ENCODE assay signal across 8 cellular contexts in genomic region chr2:79935771-79936657, GRCh38.
DNase-seq lines count a peak whose midpoint lies in the region; ATAC-seq and TF ChIP-seq lines count a peak whose summit lies in the region.

No MANE protein-coding gene starts in this region.

- intact Hi-C loops in left ventricle myocardium inferior (cut with micrococcal nuclease) (no loop called here), gastrocnemius medialis (cut with DNase I; ENCODE audit: low total_unique reads) (no loop called here)

- H3K27ac Mint-ChIP-seq in activated CD8-positive, alpha-beta T cell treated with anti-CD3 and anti-CD28 coated beads, Interleukin-2, amount 10 ng/mL, durations not matched to agents 7 days and 5 days, result no peak overlapping the region
- H3K27ac Mint-ChIP-seq in immature natural killer cell, result no peak overlapping the region

- in situ Hi-C loops in gastrocnemius medialis (cut with MboI; ENCODE audit: low sequenced_read_pairs in 4 of 4), result no loop called here

- CTCF ChIA-PET in activated CD8-positive, alpha-beta T cell treated with anti-CD3 and anti-CD28 coated beads, Interleukin-2, amount 10 ng/mL, durations not matched to agents 7 days and 5 days (lab: Charles Lee), result no interaction called here

- DNase-seq in AG09309 (ENCODE audit: low read depth) (peak; percentile 25), NCI-H2227 (lab: John Stamatoyannopoulos, UW; ENCODE audit: unreplicated experiment) (peak; percentile 71), left ventricle myocardium inferior (peak; percentile 14), gastrocnemius medialis (peak in 1 of 2 donors; percentile 16), immature natural killer cell (no peak)
- peak; percentile 24 for DNase-seq in activated CD8-positive, alpha-beta T cell treated with anti-CD3 and anti-CD28 coated beads, Interleukin-2, amount 10 ng/mL, durations not matched to agents 7 days and 5 days

- ATAC-seq in HG02870 (IDR thresholded peaks at IDR 0.05; ENCODE audit: unreplicated experiment) (peak; percentile 64), gastrocnemius medialis (peak; percentile 89 to 96)
- ATAC-seq in activated CD8-positive, alpha-beta T cell treated with anti-CD3 and anti-CD28 coated beads, Interleukin-2, amount 10 ng/mL, durations not matched to agents 7 days and 5 days, result no peak

- H3K4me1 ChIP-seq in left ventricle myocardium inferior (peaks cover 13% of the 10 kb centered on the region), gastrocnemius medialis (peaks cover 0 to 12% of the 10 kb centered on the region in 2 donors)

- H3K4me3 ChIP-seq in AG09309 (ENCODE audit: control insufficient read depth, low read depth, low read length) (no peak overlapping the region), left ventricle myocardium inferior (peak overlapping the region; percentile 43), gastrocnemius medialis (peak overlapping the region in 2 of 4 donors; percentile 14 to 41)

- H3K36me3 ChIP-seq in left ventricle myocardium inferior (no peaks in the 10 kb centered on the region), gastrocnemius medialis (no peaks in the 10 kb centered on the region)

- H3K36me3 Mint-ChIP-seq in activated CD8-positive, alpha-beta T cell treated with anti-CD3 and anti-CD28 coated beads, Interleukin-2, amount 10 ng/mL, durations not matched to agents 7 days and 5 days (ENCODE audit: low read depth), result no peaks in the 10 kb centered on the region
- H3K36me3 Mint-ChIP-seq in immature natural killer cell, result no peaks in the 10 kb centered on the region

- POLR2A ChIA-PET in activated CD8-positive, alpha-beta T cell treated with anti-CD3 and anti-CD28 coated beads, Interleukin-2, amount 10 ng/mL, durations not matched to agents 7 days and 5 days (lab: Charles Lee), result no interaction called here

- TF ChIP-seq CTCF in AG09309 (IDR thresholded peaks at IDR 0.05; ENCODE audit: control insufficient read depth, insufficient read depth, low read depth, low read length, missing control alignments) (peak; percentile 74), GM12874 (IDR thresholded peaks at IDR 0.05; ENCODE audit: insufficient read depth, low read depth, low read length) (peak; percentile 69), left ventricle myocardium inferior (IDR thresholded peaks at IDR 0.05; ENCODE audit: borderline replicate concordance) (peak; percentile 63), gastrocnemius medialis (IDR thresholded peaks at IDR 0.05 in 4 of 5, conservative IDR thresholded peaks at IDR 0.05 in 1 of 5) (peak in 4 of 5 experiments; percentile 37 to 55 (median 50))

- H3K27me3 ChIP-seq in left ventricle myocardium inferior (ENCODE audit: low read depth) (peaks cover 10% of the 10 kb centered on the region), gastrocnemius medialis (no peaks in the 10 kb centered on the region)

- H3K9me3 ChIP-seq in left ventricle myocardium inferior (replicated peaks) (no peaks in the 10 kb centered on the region), gastrocnemius medialis (no peaks in the 10 kb centered on the region)

- H3K27ac ChIP-seq in left ventricle myocardium inferior (replicated peaks) (no peak overlapping the region), gastrocnemius medialis (peak overlapping the region in 1 of 4 donors; percentile 58)

- no peaks in the 10 kb centered on the region for H3K27me3 Mint-ChIP-seq in activated CD8-positive, alpha-beta T cell treated with anti-CD3 and anti-CD28 coated beads, Interleukin-2, amount 10 ng/mL, durations not matched to agents 7 days and 5 days (ENCODE audit: low read depth)
- H3K27me3 Mint-ChIP-seq in immature natural killer cell (ENCODE audit: low read depth in 3 of 3), result peaks cover 0 to 2% (median 2%) of the 10 kb centered on the region in 3 donors

- H3K9me3 Mint-ChIP-seq in activated CD8-positive, alpha-beta T cell treated with anti-CD3 and anti-CD28 coated beads, Interleukin-2, amount 10 ng/mL, durations not matched to agents 7 days and 5 days (ENCODE audit: insufficient read depth), result no peaks in the 10 kb centered on the region
- H3K9me3 Mint-ChIP-seq in immature natural killer cell, result peaks cover 0 to 12% (median 7%) of the 10 kb centered on the region in 6 donors

- peaks cover 5% of the 10 kb centered on the region for H3K4me1 Mint-ChIP-seq in activated CD8-positive, alpha-beta T cell treated with anti-CD3 and anti-CD28 coated beads, Interleukin-2, amount 10 ng/mL, durations not matched to agents 7 days and 5 days (ENCODE audit: low read depth)
- no peaks in the 10 kb centered on the region for H3K4me1 Mint-ChIP-seq in immature natural killer cell

- H3K4me3 Mint-ChIP-seq in activated CD8-positive, alpha-beta T cell treated with anti-CD3 and anti-CD28 coated beads, Interleukin-2, amount 10 ng/mL, durations not matched to agents 7 days and 5 days, result no peak overlapping the region
- no peak overlapping the region for H3K4me3 Mint-ChIP-seq in immature natural killer cell

- no peak for TF ChIP-seq POLR2A in gastrocnemius medialis (IDR thresholded peaks at IDR 0.05)

Comparison
In these comparisons a context has a peak if more than half of its experiments do, and no peak if none do; other contexts are left out.
1. DNase-seq: peak in AG09309 (single experiment), NCI-H2227 (single experiment), activated CD8-positive, alpha-beta T cell treated with anti-CD3 and anti-CD28 coated beads, Interleukin-2, amount 10 ng/mL, durations not matched to agents 7 days and 5 days (single experiment) and left ventricle myocardium inferior (single experiment); none in immature natural killer cell (0 of 3).
2. Peak in every context shown above with its lines, with median percentiles within 50 percentile points of each other: CTCF ChIP-seq.